ENCODE assay signal across 8 cellular contexts in the genomic region with DNA sequence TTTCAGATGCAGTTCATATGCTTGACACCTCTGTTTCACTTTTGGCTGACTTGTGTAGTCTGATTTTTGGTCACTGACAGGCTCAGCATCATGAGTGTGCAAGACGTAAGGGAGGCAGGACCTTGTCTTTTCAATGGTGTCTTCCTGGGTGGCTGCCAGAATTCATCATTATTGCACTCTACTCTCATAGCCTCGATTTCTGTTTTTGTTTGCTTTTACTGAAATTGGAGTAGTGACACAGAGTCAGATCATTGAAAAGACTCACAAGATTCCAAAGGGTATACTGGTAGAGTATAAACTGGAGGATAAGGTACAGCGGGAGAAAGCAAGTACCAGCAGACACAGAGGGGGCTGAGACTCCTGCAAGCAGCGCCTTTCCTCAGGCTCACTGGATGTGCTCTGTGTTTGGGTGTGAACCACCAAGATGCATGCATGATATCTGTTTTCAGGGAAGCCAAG.
DNase-seq lines count a peak whose midpoint lies in the region; ATAC-seq and TF ChIP-seq lines count a peak whose summit lies in the region.

No MANE protein-coding gene starts in this region.

- no peak for TF ChIP-seq CTCF in cardiac muscle cell (IDR thresholded peaks at IDR 0.05; ENCODE audit: low read depth, low read length)
- TF ChIP-seq CTCF in right atrium auricular region (IDR thresholded peaks at IDR 0.05), result no peak
- TF ChIP-seq CTCF in Calu3 (IDR thresholded peaks at IDR 0.05; ENCODE audit: unreplicated experiment), result no peak

- 77% methylated on average over 4 of the region's 4 CpGs for WGBS in thymus

- peak overlapping the region; percentile 34 for H3K27ac ChIP-seq in cardiac muscle cell
- H3K27ac ChIP-seq in right atrium auricular region, result no peak overlapping the region
- H3K27ac ChIP-seq in thymus (ENCODE audit: low read depth), result peak overlapping the region; percentile 90

- no peak overlapping the region for H3K4me3 ChIP-seq in cardiac muscle cell
- H3K4me3 ChIP-seq in right atrium auricular region, result no peak overlapping the region
- H3K4me3 ChIP-seq in thymus (ENCODE audit: low read length), result no peak overlapping the region
- H3K4me3 ChIP-seq in MG63, result no peak overlapping the region

- peak overlapping the region; percentile 73 for H3K4me3 Mint-ChIP-seq in activated naive CD8-positive, alpha-beta T cell
- H3K4me3 Mint-ChIP-seq in Calu3 (ENCODE audit: low read depth, unreplicated experiment), result no peak overlapping the region

- H3K36me3 Mint-ChIP-seq in activated naive CD8-positive, alpha-beta T cell, result no peaks in the 10 kb centered on the region
- no peaks in the 10 kb centered on the region for H3K36me3 Mint-ChIP-seq in Calu3 (ENCODE audit: insufficient read depth, unreplicated experiment)

- BruUV-seq in Calu3 (replicated peaks; lab: Mats Ljungman, UMichigan), result no TSS peak

- H3K36me3 ChIP-seq in cardiac muscle cell (no peaks in the 10 kb centered on the region), right atrium auricular region (no peaks in the 10 kb centered on the region), thymus (ENCODE audit: control insufficient read depth, insufficient read depth) (no peaks in the 10 kb centered on the region), MG63 (peaks cover 6% of the 10 kb centered on the region; the same call in 1 of the 2 replicates)

- H3K4me1 Mint-ChIP-seq in activated naive CD8-positive, alpha-beta T cell (ENCODE audit: low read depth), result peaks cover 21% of the 10 kb centered on the region
- peaks cover 37% of the 10 kb centered on the region for H3K4me1 Mint-ChIP-seq in Calu3 (ENCODE audit: low read depth, unreplicated experiment)

- H3K4me1 ChIP-seq in cardiac muscle cell (ENCODE audit: low read depth) (peaks cover 6% of the 10 kb centered on the region), right atrium auricular region (peaks cover 0 to 12% of the 10 kb centered on the region in 2 donors), thymus (ENCODE audit: control insufficient read depth, insufficient read depth, low read length) (peaks cover 4% of the 10 kb centered on the region)

- no peaks in the 10 kb centered on the region for H3K9me3 Mint-ChIP-seq in activated naive CD8-positive, alpha-beta T cell (ENCODE audit: low read depth)
- no peaks in the 10 kb centered on the region for H3K9me3 Mint-ChIP-seq in Calu3 (ENCODE audit: low read depth, unreplicated experiment)

- intact Hi-C loops in Calu3 (cut with micrococcal nuclease; ENCODE audit: unreplicated experiment), result no loop called here

- H3K27me3 Mint-ChIP-seq in activated naive CD8-positive, alpha-beta T cell, result no peaks in the 10 kb centered on the region
- no peaks in the 10 kb centered on the region for H3K27me3 Mint-ChIP-seq in Calu3 (ENCODE audit: unreplicated experiment)

- no peaks in the 10 kb centered on the region for H3K9me3 ChIP-seq in cardiac muscle cell (ENCODE audit: low read depth)
- H3K9me3 ChIP-seq in right atrium auricular region, result no peaks in the 10 kb centered on the region
- no peaks in the 10 kb centered on the region for H3K9me3 ChIP-seq in thymus (ENCODE audit: control insufficient read depth)
- no peaks in the 10 kb centered on the region for H3K9me3 ChIP-seq in MG63

- peak overlapping the region; percentile 95 for H3K27ac Mint-ChIP-seq in activated naive CD8-positive, alpha-beta T cell
- no peak overlapping the region for H3K27ac Mint-ChIP-seq in Calu3 (ENCODE audit: unreplicated experiment)

- CTCF ChIA-PET in Calu3 (lab: Charles Lee), result no interaction called here

- H3K27me3 ChIP-seq in cardiac muscle cell (no peaks in the 10 kb centered on the region), right atrium auricular region (no peaks in the 10 kb centered on the region), thymus (ENCODE audit: control insufficient read depth, insufficient read depth) (no peaks in the 10 kb centered on the region), MG63 (no peaks in the 10 kb centered on the region)

- DNase-seq in cardiac muscle cell (ENCODE audit: low read depth in 1 of 2, low spot score in 1 of 2), result no peak
- DNase-seq in right atrium auricular region (ENCODE audit: low spot score), result no peak
- DNase-seq in MG63, result no peak
- no peak for DNase-seq in Calu3
- no peak for DNase-seq in NCI-H1436 treated with DMSO at 0.1 percent for 48 hours (lab: John Stamatoyannopoulos, UW)

- peak; percentile 13 for ATAC-seq in HG03039 (IDR thresholded peaks at IDR 0.05; ENCODE audit: unreplicated experiment)

Comparison
In these comparisons a context has a peak if more than half of its experiments do, and no peak if none do; other contexts are left out.
1. H3K27ac ChIP-seq: peak in cardiac muscle cell (single experiment) and thymus (single experiment); none in right atrium auricular region (0 of 2).